ENCODE assay signal across 8 cellular contexts in the genomic region with DNA sequence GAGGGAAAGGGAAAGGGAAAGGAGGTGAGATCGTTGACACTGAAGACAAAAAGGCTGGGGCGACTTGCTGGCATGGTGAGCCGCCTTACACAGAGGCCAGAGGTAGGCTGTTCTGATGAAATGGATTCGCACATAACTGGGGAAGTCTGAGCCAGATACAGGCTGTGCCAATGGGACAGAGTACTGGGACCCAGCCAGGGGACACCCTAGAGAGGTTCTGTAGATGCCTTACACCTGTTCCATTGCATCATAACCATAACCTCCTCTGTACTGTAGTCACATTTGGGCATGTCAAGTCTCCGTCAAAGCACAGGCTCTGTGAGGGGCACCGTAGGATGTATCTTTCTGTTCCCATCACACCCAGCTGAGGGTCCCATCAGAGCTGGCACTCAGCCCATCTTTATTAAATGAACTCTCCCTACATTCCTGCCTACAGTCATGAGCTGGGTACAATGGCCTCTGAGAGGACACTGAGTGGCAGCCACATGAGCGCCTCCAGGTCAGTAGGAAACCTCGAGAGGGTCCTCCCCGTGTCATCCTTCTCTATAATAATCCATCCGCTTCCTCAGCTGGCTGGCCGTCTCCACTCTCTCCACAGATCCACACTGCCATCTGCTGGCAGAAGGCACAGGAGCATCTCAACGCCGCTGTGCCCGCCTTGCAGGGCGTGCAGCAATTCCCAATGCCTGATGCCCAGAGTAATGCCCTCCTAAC.
DNase-seq lines count a peak whose midpoint lies in the region; ATAC-seq and TF ChIP-seq lines count a peak whose summit lies in the region.

No MANE protein-coding gene starts in this region.

- TF ChIP-seq EP300 in upper lobe of left lung (IDR thresholded peaks at IDR 0.05) = no peak

- ATAC-seq in GM21825 (IDR thresholded peaks at IDR 0.05; ENCODE audit: unreplicated experiment) (peak; percentile 93), upper lobe of left lung (ENCODE audit: low FRiP score in 2 of 2) (peak; percentile 73 to 91)

- H3K4me1 ChIP-seq in SJSA1 (replicated peaks) (no peaks in the 10 kb centered on the region), upper lobe of left lung (peaks cover 6 to 12% (median 8%) of the 10 kb centered on the region in 4 donors)

- H3K4me3 ChIP-seq in SJSA1 = no peak overlapping the region
- H3K4me3 ChIP-seq in upper lobe of left lung = no peak overlapping the region

- 12 to 25% methylated on average over 14 to 15 of the region's 15 CpGs for WGBS in upper lobe of left lung, 2 donors

- H3K27me3 ChIP-seq in SJSA1 (replicated peaks) = no peaks in the 10 kb centered on the region
- H3K27me3 ChIP-seq in upper lobe of left lung = no peaks in the 10 kb centered on the region

- H3K9me3 ChIP-seq in SJSA1 (replicated peaks) (no peaks in the 10 kb centered on the region), upper lobe of left lung (no peaks in the 10 kb centered on the region)

- H3K36me3 ChIP-seq in SJSA1 (no peaks in the 10 kb centered on the region), upper lobe of left lung (no peaks in the 10 kb centered on the region)

- TF ChIP-seq CTCF in upper lobe of left lung (IDR thresholded peaks at IDR 0.05) = peak; percentile 59 to 88 (median 80)

- in situ Hi-C loops in G401 (cut with HindIII; ENCODE audit: low sequenced_read_pairs) = no loop called here

- no peak overlapping the region for H3K27ac ChIP-seq in SJSA1
- H3K27ac ChIP-seq in upper lobe of left lung = no peak overlapping the region

- DNase-seq in G401 (ENCODE audit: low spot score) (peak; percentile 74), Kasumi-1 (lab: John Stamatoyannopoulos, UW) (peak; percentile 89 to 91), SJSA1 (ENCODE audit: low read depth in 1 of 2, low spot score in 2 of 2) (peak; percentile 69 to 80), globus pallidus (ENCODE audit: low spot score) (peak; percentile 57), pons (ENCODE audit: low spot score) (peak; percentile 82), upper lobe of left lung (peak; percentile 55 to 61)
- DNase-seq in activated naive CD4-positive, alpha-beta T cell treated with Interleukin-2 at 50 U/mL for 16 hours = peak; percentile 73

- TF ChIP-seq POLR2A in upper lobe of left lung (IDR thresholded peaks at IDR 0.05) = no peak
